In the genomic region with DNA sequence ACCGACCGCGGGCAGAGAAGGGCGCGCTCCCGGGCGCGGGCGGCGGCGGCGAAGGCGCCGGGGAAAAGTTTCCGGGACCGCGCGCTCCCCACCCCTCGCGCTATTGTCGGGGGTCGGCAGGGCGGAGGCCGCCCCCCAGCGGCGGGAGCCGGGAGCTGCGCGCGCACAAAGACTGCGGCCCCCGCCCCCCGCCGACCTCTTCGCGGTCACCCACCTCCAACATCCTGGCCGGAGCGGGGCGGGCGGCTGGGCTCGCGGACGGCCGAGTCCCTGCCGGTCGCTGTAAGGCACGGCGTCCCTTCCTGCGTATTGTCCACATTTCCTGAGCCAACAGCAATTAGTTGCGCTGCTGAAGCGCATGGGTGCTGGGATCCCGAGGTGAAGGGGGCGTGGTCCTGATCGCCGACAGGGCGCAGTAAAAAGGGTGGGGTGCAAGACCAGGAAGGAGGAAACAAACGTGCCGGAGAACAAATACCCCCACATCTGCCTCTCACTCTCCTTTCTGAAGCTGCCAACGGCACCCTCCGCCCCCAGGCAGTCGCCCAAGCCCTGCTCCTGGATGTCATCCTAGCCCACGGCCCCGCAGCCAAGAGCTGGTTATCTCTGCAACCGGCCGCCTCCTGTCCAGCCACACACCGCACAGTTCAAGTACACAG, we compare ENCODE assay signal across 8 cellular contexts. TPM values are rescaled to one million over a fixed set of nuclear protein-coding genes. Genes with fewer than 3 reads are reported as not detected.
A peak's percentile ranks its signal among the peaks of the same experiment; 100 is the strongest.
DNase-seq lines count a peak whose midpoint lies in the region; TF ChIP-seq lines count a peak whose summit lies in the region.

A gene with protein sequence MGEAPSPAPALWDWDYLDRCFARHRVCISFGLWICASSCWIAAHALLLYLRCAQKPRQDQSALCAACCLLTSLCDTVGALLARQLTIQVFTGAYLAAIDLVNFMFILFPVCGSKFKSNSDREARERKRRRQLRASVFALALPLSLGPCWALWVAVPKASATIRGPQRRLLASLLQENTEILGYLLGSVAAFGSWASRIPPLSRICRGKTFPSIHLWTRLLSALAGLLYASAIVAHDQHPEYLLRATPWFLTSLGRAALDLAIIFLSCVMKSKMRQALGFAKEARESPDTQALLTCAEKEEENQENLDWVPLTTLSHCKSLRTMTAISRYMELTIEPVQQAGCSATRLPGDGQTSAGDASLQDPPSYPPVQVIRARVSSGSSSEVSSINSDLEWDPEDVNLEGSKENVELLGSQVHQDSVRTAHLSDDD (minus strand): TSS at position 71 of the 656 bp plus-strand sequence. CDS start 204 bp downstream, outside the sequence.

- TF ChIP-seq CTCF in osteoblast (IDR thresholded peaks at IDR 0.05; ENCODE audit: extremely low read depth, low read depth, low read length) (peak; percentile 36), tibial artery (IDR thresholded peaks at IDR 0.05) (peak; percentile 34 to 45)

- H3K27ac ChIP-seq in osteoblast (ENCODE audit: low read depth, low read length) (peak within 1 kb of the TSS; percentile 71), tibial artery (peak within 1 kb of the TSS; percentile 54 to 66)

- H3K9ac ChIP-seq in ES-I3 (ENCODE audit: low read depth, low read length) = peak within 1 kb of the TSS; percentile 76

- H3K9me3 ChIP-seq in ES-I3 (ENCODE audit: control insufficient read depth, insufficient read depth, low read length) (peaks cover 12% of the 10 kb centered on the region), osteoblast (ENCODE audit: low read depth, low read length) (peaks cover 2% of the 10 kb centered on the region), tibial artery (no peaks in the 10 kb centered on the region)

- H2AFZ ChIP-seq in osteoblast (ENCODE audit: low read length) = peak within 1 kb of the TSS; percentile 81

- H3K4me3 ChIP-seq in osteoblast (ENCODE audit: insufficient read depth, low read length) (peak within 1 kb of the TSS; percentile 86), tibial artery (peak within 1 kb of the TSS; percentile 58 to 64)

- peaks cover 45% of the 10 kb centered on the region for H3K79me2 ChIP-seq in osteoblast (ENCODE audit: insufficient read depth, low read length)

- H3K27me3 ChIP-seq in osteoblast (ENCODE audit: insufficient read depth, low read length) = no peaks in the 10 kb centered on the region
- H3K27me3 ChIP-seq in tibial artery = no peaks in the 10 kb centered on the region

- DNase-seq in H4 (ENCODE audit: low spot score) = peak; percentile 88
- DNase-seq in LHCN-M2 (ENCODE audit: low read depth) = peak; percentile 86
- DNase-seq in SHP77 (lab: John Stamatoyannopoulos, UW) = peak; percentile 49
- peak; percentile 48 for DNase-seq in activated gamma-delta T cell treated with Interleukin-2 at 50 U/mL for 16 hours
- DNase-seq in germinal center (ENCODE audit: low spot score) = peak; percentile 82
- DNase-seq in osteoblast (ENCODE audit: insufficient read length, low spot score, missing footprints) = peak; percentile 98
- DNase-seq in tibial artery = peak; percentile 59 to 76

- H3K4me2 ChIP-seq in osteoblast (ENCODE audit: insufficient read depth, low read length) = peak within 1 kb of the TSS; percentile 87

- H3K4me1 ChIP-seq in ES-I3 (ENCODE audit: insufficient read depth, low read length) = peaks cover 4% of the 10 kb centered on the region; the same call in 1 of the 2 replicates
- peaks cover 5% of the 10 kb centered on the region for H3K4me1 ChIP-seq in osteoblast (ENCODE audit: insufficient read depth, low read length)
- peaks cover 0 to 9% (median 2%) of the 10 kb centered on the region in 4 donors for H3K4me1 ChIP-seq in tibial artery

- H3K36me3 ChIP-seq in ES-I3 (ENCODE audit: insufficient read depth, low read length) (peaks cover 7% of the 10 kb centered on the region; the same call in 1 of the 2 replicates), osteoblast (ENCODE audit: insufficient read depth, low read length) (peaks cover 21% of the 10 kb centered on the region), tibial artery (no peaks in the 10 kb centered on the region)

- intact Hi-C loops in tibial artery (cut with DNase I; ENCODE audit: low total_unique reads) = no loop called here

- H4K20me1 ChIP-seq in osteoblast (ENCODE audit: insufficient read depth, low read length) = no peaks in the 10 kb centered on the region

RNA-seq across cellular contexts. Expression of the gene that starts here (rescaled TPM):
- total RNA-seq in H4 (2014; rRNA removed; shearing (Covaris generic)) = 6.6 and 8.4 TPM in 2 replicates
- total RNA-seq in LHCN-M2 (2014; rRNA removed) = 32.8 and 35.6 TPM in 2 replicates
- polyA plus RNA-seq in LHCN-M2 (2012) = 28.7 TPM
- 18.8 and 20.3 TPM in 2 replicates for total RNA-seq in osteoblast

Comparison
In these comparisons a context has a peak if more than half of its experiments do, and no peak if none do; other contexts are left out.
1. Peak in every context shown above with its lines: DNase-seq, H3K4me3 ChIP-seq and H3K27ac ChIP-seq.
2. DNase-seq: peak in every context shown above with its lines; median percentile 98 in osteoblast; 88 in H4; 86 in LHCN-M2; 82 in germinal center; 68 in tibial artery; 49 in SHP77; 48 in activated gamma-delta T cell treated with Interleukin-2 at 50 U/mL for 16 hours.